ENCODE assay signal across 23 cellular contexts in genomic region chr11:70760416-70761020, GRCh38.
"Had no signal": no experiment of that assay in that cellular context is flagged by ENCODE, and none has a peak within 500 bp of the region (broad histone marks: within the 10 kb centered on the region; RNA-seq: fewer than 3 reads in every experiment).

No MANE protein-coding gene starts in this region.

- H3K9me3 ChIP-seq: prostate gland, upper lobe of left lung had no signal

- H3K27me3 ChIP-seq: foreskin keratinocyte, upper lobe of left lung had no signal

- H3K4me3 Mint-ChIP-seq: activated CD4-positive, alpha-beta memory T cell treated with anti-CD3 and anti-CD28 coated beads, Interleukin-2, amount 10 ng/mL, durations not matched to agents 7 days and 5 days; activated CD4-positive, alpha-beta T cell treated with anti-CD3 and anti-CD28 coated beads for 36 hours; activated CD8-positive, alpha-beta memory T cell treated with anti-CD3 and anti-CD28 coated beads, Interleukin-2, amount 10 ng/mL, durations not matched to agents 7 days and 5 days; activated naive CD8-positive, alpha-beta T cell treated with anti-CD3 and anti-CD28 coated beads for 36 hours; activated T-helper 17 cell treated with anti-CD3 and anti-CD28 coated beads, Interleukin-2, amount 50 U/mL, for 72 hours; effector memory CD8-positive, alpha-beta T cell; nephron; WTC11 had no signal

- H3K4me3 ChIP-seq: prostate gland, stomach, upper lobe of left lung had no signal

- H3K4me1 Mint-ChIP-seq: activated CD4-positive, alpha-beta memory T cell treated with anti-CD3 and anti-CD28 coated beads, Interleukin-2, amount 10 ng/mL, durations not matched to agents 7 days and 5 days; activated CD4-positive, alpha-beta T cell treated with anti-CD3 and anti-CD28 coated beads for 36 hours; activated CD8-positive, alpha-beta memory T cell treated with anti-CD3 and anti-CD28 coated beads, Interleukin-2, amount 10 ng/mL, durations not matched to agents 7 days and 5 days; activated naive CD8-positive, alpha-beta T cell treated with anti-CD3 and anti-CD28 coated beads for 36 hours; activated T-helper 17 cell treated with anti-CD3 and anti-CD28 coated beads, Interleukin-2, amount 50 U/mL, for 72 hours; nephron had no signal

- DNase-seq: activated CD4-positive, alpha-beta memory T cell treated with anti-CD3 and anti-CD28 coated beads, Interleukin-2, amount 10 ng/mL, durations not matched to agents 7 days and 5 days; activated CD4-positive, alpha-beta T cell treated with anti-CD3 and anti-CD28 coated beads for 36 hours; activated CD8-positive, alpha-beta memory T cell treated with anti-CD3 and anti-CD28 coated beads, Interleukin-2, amount 10 ng/mL, durations not matched to agents 7 days and 5 days; activated naive CD4-positive, alpha-beta T cell; activated naive CD8-positive, alpha-beta T cell treated with anti-CD3 and anti-CD28 coated beads for 36 hours; activated T-cell treated with anti-CD3 and anti-CD28 coated beads, Interleukin-2, amount 50 U/mL, for 1 hour; amygdala; effector memory CD8-positive, alpha-beta T cell; glutamatergic neuron; hypothalamus; midbrain; occipital lobe; small intestine; stimulated activated CD4-positive, alpha-beta T cell treated with anti-CD3 and anti-CD28 coated beads, Interleukin-4, amount 100 ng/mL, for 1 hour; stomach; upper lobe of left lung had no signal

- ATAC-seq: activated CD4-positive, alpha-beta T cell treated with anti-CD3 and anti-CD28 coated beads for 36 hours; activated CD8-positive, alpha-beta memory T cell treated with anti-CD3 and anti-CD28 coated beads, Interleukin-2, amount 10 ng/mL, durations not matched to agents 7 days and 5 days; activated T-helper 17 cell treated with anti-CD3 and anti-CD28 coated beads, Interleukin-2, amount 50 U/mL, for 72 hours; effector memory CD8-positive, alpha-beta T cell; foreskin keratinocyte; right cardiac atrium had no signal

- H3K27ac Mint-ChIP-seq: activated CD4-positive, alpha-beta memory T cell treated with anti-CD3 and anti-CD28 coated beads, Interleukin-2, amount 10 ng/mL, durations not matched to agents 7 days and 5 days; activated CD4-positive, alpha-beta T cell treated with anti-CD3 and anti-CD28 coated beads for 36 hours; activated CD8-positive, alpha-beta memory T cell treated with anti-CD3 and anti-CD28 coated beads, Interleukin-2, amount 10 ng/mL, durations not matched to agents 7 days and 5 days; activated naive CD8-positive, alpha-beta T cell treated with anti-CD3 and anti-CD28 coated beads for 36 hours; activated T-helper 17 cell treated with anti-CD3 and anti-CD28 coated beads, Interleukin-2, amount 50 U/mL, for 72 hours; effector memory CD8-positive, alpha-beta T cell; nephron; WTC11 had no signal

- H3K36me3 Mint-ChIP-seq: activated CD8-positive, alpha-beta memory T cell treated with anti-CD3 and anti-CD28 coated beads, Interleukin-2, amount 10 ng/mL, durations not matched to agents 7 days and 5 days; activated naive CD8-positive, alpha-beta T cell treated with anti-CD3 and anti-CD28 coated beads for 36 hours had no signal

- H3K27ac ChIP-seq: epithelial cell of prostate, foreskin keratinocyte, prostate gland, stomach, upper lobe of left lung had no signal

- H3K9me3 Mint-ChIP-seq: activated CD4-positive, alpha-beta memory T cell treated with anti-CD3 and anti-CD28 coated beads, Interleukin-2, amount 10 ng/mL, durations not matched to agents 7 days and 5 days; nephron had no signal

- H3K27me3 Mint-ChIP-seq: activated CD4-positive, alpha-beta memory T cell treated with anti-CD3 and anti-CD28 coated beads, Interleukin-2, amount 10 ng/mL, durations not matched to agents 7 days and 5 days had no signal
